8 cellular contexts compared by ENCODE assay signal in genomic region chr4:153467897-153468262, GRCh38. TPM values are rescaled to one million over a fixed set of nuclear protein-coding genes. Genes with fewer than 3 reads are reported as not detected.
A peak's percentile ranks its signal among the peaks of the same experiment; 100 is the strongest.
DNase-seq lines count a peak whose midpoint lies in the region; ATAC-seq and TF ChIP-seq lines count a peak whose summit lies in the region.

No MANE protein-coding gene starts in this region.

- H3K36me3 Mint-ChIP-seq in CD14-positive monocyte = peaks cover 23 to 25% of the 10 kb centered on the region in 2 donors
- H3K36me3 Mint-ChIP-seq in natural killer cell treated with Interleukin-12 subunit alpha and Interleukin-12 subunit beta and Interleukin-15 and Interleukin-18, amount 100 ng/mL, for 72 hours = peaks cover 9% of the 10 kb centered on the region

- peaks cover 0 to 2% (median 1%) of the 10 kb centered on the region in 7 donors for H3K9me3 Mint-ChIP-seq in CD14-positive monocyte
- no peaks in the 10 kb centered on the region for H3K9me3 Mint-ChIP-seq in natural killer cell treated with Interleukin-12 subunit alpha and Interleukin-12 subunit beta and Interleukin-15 and Interleukin-18, amount 100 ng/mL, for 72 hours

- no peak overlapping the region for H3K9ac ChIP-seq in MM.1S (ENCODE audit: low read length)

- TF ChIP-seq CTCF in CD14-positive monocyte (IDR thresholded peaks at IDR 0.05) (no peak), MM.1S (IDR thresholded peaks at IDR 0.05; ENCODE audit: low read length) (no peak), cardiac fibroblast (IDR thresholded peaks at IDR 0.05; ENCODE audit: low read depth, low read length) (no peak)

- peaks cover 5% of the 10 kb centered on the region; the same call in 1 of the 2 replicates for H3K79me2 ChIP-seq in MM.1S (ENCODE audit: low read length)

- peaks cover 0 to 3% (median 3%) of the 10 kb centered on the region in 3 donors for H3K27me3 Mint-ChIP-seq in CD14-positive monocyte (ENCODE audit: low read depth in 3 of 3)
- H3K27me3 Mint-ChIP-seq in natural killer cell treated with Interleukin-12 subunit alpha and Interleukin-12 subunit beta and Interleukin-15 and Interleukin-18, amount 100 ng/mL, for 72 hours = no peaks in the 10 kb centered on the region

- H3K27me3 ChIP-seq in MM.1S (replicated peaks; ENCODE audit: insufficient read depth, low read length) = peaks cover 21% of the 10 kb centered on the region

- H3K4me3 Mint-ChIP-seq in CD14-positive monocyte = peak overlapping the region; percentile 96 to 98
- H3K4me3 Mint-ChIP-seq in natural killer cell treated with Interleukin-12 subunit alpha and Interleukin-12 subunit beta and Interleukin-15 and Interleukin-18, amount 100 ng/mL, for 72 hours = peak overlapping the region; percentile 70

- peak overlapping the region; percentile 99 for H2AFZ ChIP-seq in MM.1S (ENCODE audit: low read length)

- H3K4me2 ChIP-seq in MM.1S (ENCODE audit: low read depth, low read length) = peak overlapping the region; percentile 97

- no peak for DNase-seq in CD14-positive monocyte (ENCODE audit: low spot score)
- no peak for DNase-seq in MM.1S
- peak; percentile 34 to 47 for DNase-seq in cardiac fibroblast (ENCODE audit: low read depth in 2 of 2)
- no peak for DNase-seq in natural killer cell treated with Interleukin-12 subunit alpha and Interleukin-12 subunit beta and Interleukin-15 and Interleukin-18, amount 100 ng/mL, for 72 hours (ENCODE audit: low spot score)
- no peak for DNase-seq in NCI-H1417 (lab: John Stamatoyannopoulos, UW)
- no peak for DNase-seq in NCI-H510A (lab: John Stamatoyannopoulos, UW)
- no peak for DNase-seq in activated gamma-delta T cell (lab: John Stamatoyannopoulos, UW)
- no peak for DNase-seq in stimulated activated CD8-positive, alpha-beta memory T cell treated with anti-CD3 and anti-CD28 coated beads, Interleukin-4, amount 100 ng/mL, for 48 hours

- H3K36me3 ChIP-seq in MM.1S (replicated peaks; ENCODE audit: insufficient read depth, low read length) = no peaks in the 10 kb centered on the region

- peak overlapping the region in 4 of 7 donors; percentile 41 to 80 (median 55) for H3K27ac Mint-ChIP-seq in CD14-positive monocyte
- H3K27ac Mint-ChIP-seq in natural killer cell treated with Interleukin-12 subunit alpha and Interleukin-12 subunit beta and Interleukin-15 and Interleukin-18, amount 100 ng/mL, for 72 hours = peak overlapping the region; percentile 82 to 88

- no peaks in the 10 kb centered on the region for H3K9me2 ChIP-seq in MM.1S (replicated peaks; ENCODE audit: insufficient read depth, low read length)

- no peaks in the 10 kb centered on the region for H4K20me1 ChIP-seq in MM.1S (ENCODE audit: insufficient read depth, low read length)

- intact Hi-C loops in CD14-positive monocyte (cut with micrococcal nuclease) = loop anchor here in 1 of 2 donors (5.0 kb wide), 1 partner anchor 36 kb away; no protein-coding TSS in a partner anchor

- H3K4me3 ChIP-seq in MM.1S (ENCODE audit: low read length) (peak overlapping the region; percentile 96; the same call in 1 of the 2 replicates), cardiac fibroblast (replicated peaks in 1 of 2; ENCODE audit: low read depth in 2 of 2, low read length in 2 of 2) (peak overlapping the region in 1 of 2 donors; percentile 8)

- no peak overlapping the region for H3K27ac ChIP-seq in MM.1S (ENCODE audit: low read length)

- no peaks in the 10 kb centered on the region for H3K9me3 ChIP-seq in MM.1S (replicated peaks; ENCODE audit: insufficient read depth, low read length)

- no peak for ATAC-seq in natural killer cell treated with Interleukin-12 subunit alpha and Interleukin-12 subunit beta and Interleukin-15 and Interleukin-18, amount 100 ng/mL, for 72 hours

- peaks cover 25% of the 10 kb centered on the region for H3F3A ChIP-seq in MM.1S (ENCODE audit: insufficient read depth, low read length)

- peaks cover 22% of the 10 kb centered on the region for H3K4me1 ChIP-seq in MM.1S (ENCODE audit: low read length)

- H3K4me1 Mint-ChIP-seq in CD14-positive monocyte = peaks cover 68% of the 10 kb centered on the region
- H3K4me1 Mint-ChIP-seq in natural killer cell treated with Interleukin-12 subunit alpha and Interleukin-12 subunit beta and Interleukin-15 and Interleukin-18, amount 100 ng/mL, for 72 hours (ENCODE audit: low read depth in 2 of 2) = peaks cover 61 to 70% of the 10 kb centered on the region in 2 donors

RNA-seq across cellular contexts. Expression of gene TMEM131L, which starts 1.7 kb away (rescaled TPM):
- polyA plus RNA-seq in CD14-positive monocyte = 10 to 100 TPM; 11.2 to 26.0 TPM
- total RNA-seq in natural killer cell treated with Interleukin-12 subunit alpha and Interleukin-12 subunit beta and Interleukin-15 and Interleukin-18, amount 100 ng/mL, for 72 hours = 10 to 100 TPM; 35.8 to 42.3 TPM

Comparison
In these comparisons a context has a peak if more than half of its experiments do, and no peak if none do; other contexts are left out.
1. DNase-seq: peak in cardiac fibroblast (2 of 2); none in CD14-positive monocyte (single experiment), MM.1S (single experiment), natural killer cell treated with Interleukin-12 subunit alpha and Interleukin-12 subunit beta and Interleukin-15 and Interleukin-18, amount 100 ng/mL, for 72 hours (single experiment), NCI-H1417 (0 of 3), NCI-H510A (single experiment), activated gamma-delta T cell (single experiment) and stimulated activated CD8-positive, alpha-beta memory T cell treated with anti-CD3 and anti-CD28 coated beads, Interleukin-4, amount 100 ng/mL, for 48 hours (single experiment).